Comparison of ENCODE assay signal across 1 cellular context in the genomic region with DNA sequence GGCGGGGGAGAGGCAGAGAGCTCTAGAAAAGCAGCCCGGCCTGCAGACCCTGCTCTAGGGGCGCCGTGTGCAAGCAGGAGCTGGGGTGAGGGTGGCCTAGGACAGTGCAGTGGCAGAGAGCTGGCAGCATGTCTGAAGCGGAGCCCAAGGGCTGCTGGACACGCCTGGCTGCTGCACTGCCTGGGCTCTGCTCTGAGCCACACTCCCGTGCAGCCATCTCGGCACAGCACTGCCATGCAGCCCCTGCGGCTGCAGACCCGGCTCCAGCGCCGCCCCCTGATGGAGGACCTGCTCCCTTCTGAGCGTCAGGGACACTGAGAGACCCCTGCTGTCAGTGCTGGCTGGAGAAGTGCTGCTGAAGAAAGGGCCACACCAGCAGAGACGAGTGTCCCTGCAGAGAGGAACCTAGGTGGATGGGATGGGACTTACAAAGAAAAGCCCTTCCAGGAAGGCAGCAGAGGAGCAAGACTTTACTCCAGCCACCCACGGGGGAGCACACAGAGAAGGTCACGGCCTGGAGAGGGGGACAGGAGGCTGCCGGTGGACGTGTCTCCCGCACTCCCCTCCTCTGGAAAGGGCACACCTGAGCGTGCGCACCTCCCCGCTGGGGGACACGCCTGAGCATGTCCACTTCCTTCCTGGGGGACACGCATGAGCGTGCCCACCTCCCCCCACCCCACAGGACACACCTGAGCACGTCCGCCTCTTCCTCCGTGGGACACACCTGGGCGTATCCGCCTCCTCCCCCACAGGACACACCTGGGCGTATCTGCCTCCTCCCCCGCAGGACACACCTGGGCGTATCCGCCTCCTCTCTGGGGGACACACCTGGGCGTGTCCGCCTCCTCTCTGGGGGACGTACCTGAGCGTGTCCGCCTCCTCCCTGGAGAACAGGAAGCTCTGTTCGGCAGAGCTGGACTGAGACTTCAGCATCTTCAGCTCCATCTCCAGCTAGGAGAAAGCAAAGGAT.
TF ChIP-seq lines count a peak whose summit lies in the region.

No MANE protein-coding gene starts in this region.

TF ChIP-seq in HCT116, 20 proteins besides CTCF, POLR2A, EP300 and RAD21 (continued from another document):
- no peak for TF ChIP-seq ELF1 (IDR thresholded peaks at IDR 0.05; ENCODE audit: borderline replicate concordance, low read depth)
- TF ChIP-seq, protein P1, sequence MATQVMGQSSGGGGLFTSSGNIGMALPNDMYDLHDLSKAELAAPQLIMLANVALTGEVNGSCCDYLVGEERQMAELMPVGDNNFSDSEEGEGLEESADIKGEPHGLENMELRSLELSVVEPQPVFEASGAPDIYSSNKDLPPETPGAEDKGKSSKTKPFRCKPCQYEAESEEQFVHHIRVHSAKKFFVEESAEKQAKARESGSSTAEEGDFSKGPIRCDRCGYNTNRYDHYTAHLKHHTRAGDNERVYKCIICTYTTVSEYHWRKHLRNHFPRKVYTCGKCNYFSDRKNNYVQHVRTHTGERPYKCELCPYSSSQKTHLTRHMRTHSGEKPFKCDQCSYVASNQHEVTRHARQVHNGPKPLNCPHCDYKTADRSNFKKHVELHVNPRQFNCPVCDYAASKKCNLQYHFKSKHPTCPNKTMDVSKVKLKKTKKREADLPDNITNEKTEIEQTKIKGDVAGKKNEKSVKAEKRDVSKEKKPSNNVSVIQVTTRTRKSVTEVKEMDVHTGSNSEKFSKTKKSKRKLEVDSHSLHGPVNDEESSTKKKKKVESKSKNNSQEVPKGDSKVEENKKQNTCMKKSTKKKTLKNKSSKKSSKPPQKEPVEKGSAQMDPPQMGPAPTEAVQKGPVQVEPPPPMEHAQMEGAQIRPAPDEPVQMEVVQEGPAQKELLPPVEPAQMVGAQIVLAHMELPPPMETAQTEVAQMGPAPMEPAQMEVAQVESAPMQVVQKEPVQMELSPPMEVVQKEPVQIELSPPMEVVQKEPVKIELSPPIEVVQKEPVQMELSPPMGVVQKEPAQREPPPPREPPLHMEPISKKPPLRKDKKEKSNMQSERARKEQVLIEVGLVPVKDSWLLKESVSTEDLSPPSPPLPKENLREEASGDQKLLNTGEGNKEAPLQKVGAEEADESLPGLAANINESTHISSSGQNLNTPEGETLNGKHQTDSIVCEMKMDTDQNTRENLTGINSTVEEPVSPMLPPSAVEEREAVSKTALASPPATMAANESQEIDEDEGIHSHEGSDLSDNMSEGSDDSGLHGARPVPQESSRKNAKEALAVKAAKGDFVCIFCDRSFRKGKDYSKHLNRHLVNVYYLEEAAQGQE (IDR thresholded peaks at IDR 0.05; ENCODE audit: low read depth) = no peak
- TF ChIP-seq CBX3 (IDR thresholded peaks at IDR 0.05; ENCODE audit: low read depth) = no peak
- no peak for TF ChIP-seq YY1 (IDR thresholded peaks at IDR 0.05; ENCODE audit: extremely low read depth, insufficient replicate concordance, low read depth, low read length)
- TF ChIP-seq, protein P2, sequence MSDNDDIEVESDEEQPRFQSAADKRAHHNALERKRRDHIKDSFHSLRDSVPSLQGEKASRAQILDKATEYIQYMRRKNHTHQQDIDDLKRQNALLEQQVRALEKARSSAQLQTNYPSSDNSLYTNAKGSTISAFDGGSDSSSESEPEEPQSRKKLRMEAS (IDR thresholded peaks at IDR 0.05) = no peak
